1 cellular context compared by ENCODE assay signal in the genomic region with DNA sequence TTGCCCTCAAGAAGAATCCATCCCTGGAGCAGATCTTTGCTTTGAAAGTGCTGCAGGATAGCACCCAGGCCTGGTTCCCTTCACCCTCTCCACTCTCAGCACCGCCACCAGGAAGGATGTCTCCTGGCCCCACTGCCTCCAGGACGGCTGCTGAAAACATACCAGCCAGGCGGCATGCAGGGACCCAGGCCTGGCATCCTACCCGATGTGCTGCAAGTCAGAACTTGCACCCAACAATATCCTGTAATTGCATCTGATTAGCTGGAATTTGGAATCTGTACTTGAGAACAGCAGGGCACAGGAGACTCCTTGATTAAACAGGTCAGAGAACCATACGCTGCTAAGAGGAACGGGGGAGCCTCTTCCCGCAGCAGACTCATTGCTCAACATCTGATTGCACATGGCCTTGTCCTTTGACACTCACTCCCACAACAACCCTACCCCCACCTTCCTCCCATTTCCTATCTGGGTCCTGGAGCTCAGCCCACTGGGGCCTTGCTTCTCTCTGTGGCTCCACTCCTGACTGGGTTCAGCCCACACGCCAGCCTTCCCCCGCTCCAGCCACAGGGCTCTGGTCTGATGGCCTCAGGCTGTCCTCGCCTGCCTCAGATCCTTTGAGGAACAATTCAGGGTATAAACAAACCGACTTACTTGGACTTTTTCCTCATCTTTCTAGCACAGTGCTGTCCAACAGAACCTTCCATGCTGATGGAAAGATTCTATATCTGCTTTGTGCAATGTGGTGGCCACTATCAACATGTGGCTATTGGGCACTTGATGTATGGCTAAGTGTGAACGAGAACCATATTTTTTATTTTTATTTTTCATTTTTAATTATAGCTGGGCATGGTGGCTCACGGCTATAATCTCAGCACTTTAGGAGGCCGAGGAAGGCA.
TF ChIP-seq lines count a peak whose summit lies in the region.

No MANE protein-coding gene starts in this region.

TF ChIP-seq in HepG2, 621 proteins besides CTCF, POLR2A, EP300 and RAD21 (continued from another document and continues in another):
- TF ChIP-seq, protein P1, sequence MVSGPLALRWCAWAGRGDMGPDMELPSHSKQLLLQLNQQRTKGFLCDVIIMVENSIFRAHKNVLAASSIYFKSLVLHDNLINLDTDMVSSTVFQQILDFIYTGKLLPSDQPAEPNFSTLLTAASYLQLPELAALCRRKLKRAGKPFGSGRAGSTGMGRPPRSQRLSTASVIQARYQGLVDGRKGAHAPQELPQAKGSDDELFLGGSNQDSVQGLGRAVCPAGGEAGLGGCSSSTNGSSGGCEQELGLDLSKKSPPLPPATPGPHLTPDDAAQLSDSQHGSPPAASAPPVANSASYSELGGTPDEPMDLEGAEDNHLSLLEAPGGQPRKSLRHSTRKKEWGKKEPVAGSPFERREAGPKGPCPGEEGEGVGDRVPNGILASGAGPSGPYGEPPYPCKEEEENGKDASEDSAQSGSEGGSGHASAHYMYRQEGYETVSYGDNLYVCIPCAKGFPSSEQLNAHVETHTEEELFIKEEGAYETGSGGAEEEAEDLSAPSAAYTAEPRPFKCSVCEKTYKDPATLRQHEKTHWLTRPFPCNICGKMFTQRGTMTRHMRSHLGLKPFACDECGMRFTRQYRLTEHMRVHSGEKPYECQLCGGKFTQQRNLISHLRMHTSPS (CRISPR knock-in tag; IDR thresholded peaks at IDR 0.05; ENCODE audit: low read depth) = peak; percentile 98
- TF ChIP-seq ZNF557 (CRISPR knock-in tag; IDR thresholded peaks at IDR 0.05) (peak; percentile 97), TSC22D2 (CRISPR knock-in tag; IDR thresholded peaks at IDR 0.05; ENCODE audit: borderline replicate concordance) (peak; percentile 82; the same call in 1 of the 2 replicates), ZNF33A (CRISPR knock-in tag; IDR thresholded peaks at IDR 0.05; ENCODE audit: borderline replicate concordance) (peak; percentile 86; the same call in 1 of the 2 replicates), ZNF678 (CRISPR knock-in tag; IDR thresholded peaks at IDR 0.05) (peak; percentile 88; the same call in 1 of the 2 replicates), ISL2 (CRISPR knock-in tag; IDR thresholded peaks at IDR 0.05) (peak; percentile 97), ZNF329 (CRISPR knock-in tag; IDR thresholded peaks at IDR 0.05; ENCODE audit: low read depth) (peak; percentile 91; the same call in 1 of the 2 replicates), KLF15 (CRISPR knock-in tag; IDR thresholded peaks at IDR 0.05; ENCODE audit: borderline replicate concordance) (0 out of 2 replicates have a peak, but pooled peaks have one; percentile 62), TMF1 (CRISPR knock-in tag; IDR thresholded peaks at IDR 0.05; ENCODE audit: low read depth) (no peak), ZSCAN30 (CRISPR knock-in tag; IDR thresholded peaks at IDR 0.05) (no peak), ARHGAP35 (CRISPR knock-in tag; IDR thresholded peaks at IDR 0.05; ENCODE audit: borderline replicate concordance) (peak; percentile 94; the same call in 1 of the 2 replicates), CHD2 (IDR thresholded peaks at IDR 0.05; ENCODE audit: low read depth, low read length) (peak; percentile 68; the same call in 1 of the 2 replicates), BORCS8-MEF2B (CRISPR knock-in tag; IDR thresholded peaks at IDR 0.05) (peak; percentile 98), ZNF629 (CRISPR knock-in tag; conservative IDR thresholded peaks at IDR 0.05) (peak; percentile 75), NR2C2 (CRISPR knock-in tag; IDR thresholded peaks at IDR 0.05; ENCODE audit: borderline replicate concordance) (peak; percentile 96), RFX1 (IDR thresholded peaks at IDR 0.05) (no peak), MLLT10 (CRISPR knock-in tag; IDR thresholded peaks at IDR 0.05) (no peak), PRPF4 (IDR thresholded peaks at IDR 0.05; ENCODE audit: low read depth, low read length, poor library complexity, severe bottlenecking) (peak; percentile 61), PCBP1 (IDR thresholded peaks at IDR 0.05; ENCODE audit: borderline replicate concordance, low read depth, low read length) (0 out of 2 replicates have a peak, but pooled peaks have one; percentile 25), SCMH1 (CRISPR knock-in tag; IDR thresholded peaks at IDR 0.05; ENCODE audit: borderline replicate concordance) (no peak), BHLHE40 (IDR thresholded peaks at IDR 0.05; ENCODE audit: low read length) (peak; percentile 64; the same call in 1 of the 2 replicates), ELF1 (CRISPR knock-in tag; IDR thresholded peaks at IDR 0.05) (peak; percentile 79), SOX6 (IDR thresholded peaks at IDR 0.05) (no peak), SOX6 (CRISPR knock-in tag; IDR thresholded peaks at IDR 0.05) (peak; percentile 97), KDM5B (CRISPR knock-in tag; IDR thresholded peaks at IDR 0.05; ENCODE audit: borderline replicate concordance) (peak; percentile 92; the same call in 1 of the 2 replicates), POLR2AphosphoS2 (IDR thresholded peaks at IDR 0.05; ENCODE audit: low read depth, low read length) (no peak), ZFP36 (IDR thresholded peaks at IDR 0.05; ENCODE audit: borderline replicate concordance, low read depth, low read length, partially characterized antibody) (no peak), ZNF883 (CRISPR knock-in tag; IDR thresholded peaks at IDR 0.05; ENCODE audit: not compliant biosample characterization) (peak; percentile 77), SIX1 (CRISPR knock-in tag; IDR thresholded peaks at IDR 0.05; ENCODE audit: borderline replicate concordance) (peak; percentile 85; the same call in 1 of the 2 replicates), ZNF766 (CRISPR knock-in tag; IDR thresholded peaks at IDR 0.05; ENCODE audit: borderline replicate concordance) (peak; percentile 94; the same call in 1 of the 2 replicates), MTA3 (CRISPR knock-in tag; IDR thresholded peaks at IDR 0.05) (no peak), ZNF124 (CRISPR knock-in tag; IDR thresholded peaks at IDR 0.05) (peak; percentile 97), ETV6 (CRISPR knock-in tag; conservative IDR thresholded peaks at IDR 0.05) (peak; percentile 96), RARA (CRISPR knock-in tag; IDR thresholded peaks at IDR 0.05) (peak; percentile 99), ATAD3A (CRISPR knock-in tag; IDR thresholded peaks at IDR 0.05) (no peak), ZNF839 (CRISPR knock-in tag; IDR thresholded peaks at IDR 0.05; ENCODE audit: borderline replicate concordance) (peak; percentile 94; the same call in 1 of the 2 replicates), RNF2 (conservative IDR thresholded peaks at IDR 0.05; ENCODE audit: low read depth) (peak; percentile 61; the same call in 1 of the 2 replicates), ZNF260 (CRISPR knock-in tag; IDR thresholded peaks at IDR 0.05; ENCODE audit: borderline replicate concordance, low read depth) (no peak)
- TF ChIP-seq, protein P2, sequence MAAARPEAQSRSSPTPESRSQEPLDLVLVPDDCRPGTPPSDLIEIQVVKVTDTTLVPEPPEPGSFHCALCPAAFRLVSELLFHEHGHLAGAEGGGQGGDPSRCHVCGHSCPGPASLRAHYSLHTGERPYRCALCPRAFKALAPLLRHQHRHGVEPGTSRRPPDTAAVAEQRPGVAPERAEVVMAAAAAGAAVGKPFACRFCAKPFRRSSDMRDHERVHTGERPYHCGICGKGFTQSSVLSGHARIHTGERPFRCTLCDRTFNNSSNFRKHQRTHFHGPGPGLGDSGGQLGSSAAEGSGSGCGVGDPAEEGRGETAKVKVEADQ (CRISPR knock-in tag; IDR thresholded peaks at IDR 0.05; ENCODE audit: borderline replicate concordance) = peak; percentile 99
- TF ChIP-seq, protein P3, sequence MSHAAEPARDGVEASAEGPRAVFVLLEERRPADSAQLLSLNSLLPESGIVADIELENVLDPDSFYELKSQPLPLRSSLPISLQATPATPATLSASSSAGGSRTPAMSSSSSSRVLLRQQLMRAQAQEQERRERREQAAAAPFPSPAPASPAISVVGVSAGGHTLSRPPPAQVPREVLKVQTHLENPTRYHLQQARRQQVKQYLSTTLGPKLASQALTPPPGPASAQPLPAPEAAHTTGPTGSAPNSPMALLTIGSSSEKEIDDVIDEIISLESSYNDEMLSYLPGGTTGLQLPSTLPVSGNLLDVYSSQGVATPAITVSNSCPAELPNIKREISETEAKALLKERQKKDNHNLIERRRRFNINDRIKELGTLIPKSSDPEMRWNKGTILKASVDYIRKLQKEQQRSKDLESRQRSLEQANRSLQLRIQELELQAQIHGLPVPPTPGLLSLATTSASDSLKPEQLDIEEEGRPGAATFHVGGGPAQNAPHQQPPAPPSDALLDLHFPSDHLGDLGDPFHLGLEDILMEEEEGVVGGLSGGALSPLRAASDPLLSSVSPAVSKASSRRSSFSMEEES (CRISPR knock-in tag; IDR thresholded peaks at IDR 0.05) = peak; percentile 97
- TF ChIP-seq, protein P4, sequence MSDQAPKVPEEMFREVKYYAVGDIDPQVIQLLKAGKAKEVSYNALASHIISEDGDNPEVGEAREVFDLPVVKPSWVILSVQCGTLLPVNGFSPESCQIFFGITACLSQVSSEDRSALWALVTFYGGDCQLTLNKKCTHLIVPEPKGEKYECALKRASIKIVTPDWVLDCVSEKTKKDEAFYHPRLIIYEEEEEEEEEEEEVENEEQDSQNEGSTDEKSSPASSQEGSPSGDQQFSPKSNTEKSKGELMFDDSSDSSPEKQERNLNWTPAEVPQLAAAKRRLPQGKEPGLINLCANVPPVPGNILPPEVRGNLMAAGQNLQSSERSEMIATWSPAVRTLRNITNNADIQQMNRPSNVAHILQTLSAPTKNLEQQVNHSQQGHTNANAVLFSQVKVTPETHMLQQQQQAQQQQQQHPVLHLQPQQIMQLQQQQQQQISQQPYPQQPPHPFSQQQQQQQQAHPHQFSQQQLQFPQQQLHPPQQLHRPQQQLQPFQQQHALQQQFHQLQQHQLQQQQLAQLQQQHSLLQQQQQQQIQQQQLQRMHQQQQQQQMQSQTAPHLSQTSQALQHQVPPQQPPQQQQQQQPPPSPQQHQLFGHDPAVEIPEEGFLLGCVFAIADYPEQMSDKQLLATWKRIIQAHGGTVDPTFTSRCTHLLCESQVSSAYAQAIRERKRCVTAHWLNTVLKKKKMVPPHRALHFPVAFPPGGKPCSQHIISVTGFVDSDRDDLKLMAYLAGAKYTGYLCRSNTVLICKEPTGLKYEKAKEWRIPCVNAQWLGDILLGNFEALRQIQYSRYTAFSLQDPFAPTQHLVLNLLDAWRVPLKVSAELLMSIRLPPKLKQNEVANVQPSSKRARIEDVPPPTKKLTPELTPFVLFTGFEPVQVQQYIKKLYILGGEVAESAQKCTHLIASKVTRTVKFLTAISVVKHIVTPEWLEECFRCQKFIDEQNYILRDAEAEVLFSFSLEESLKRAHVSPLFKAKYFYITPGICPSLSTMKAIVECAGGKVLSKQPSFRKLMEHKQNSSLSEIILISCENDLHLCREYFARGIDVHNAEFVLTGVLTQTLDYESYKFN (CRISPR knock-in tag; conservative IDR thresholded peaks at IDR 0.05) = peak; percentile 100
- TF ChIP-seq, protein P5, sequence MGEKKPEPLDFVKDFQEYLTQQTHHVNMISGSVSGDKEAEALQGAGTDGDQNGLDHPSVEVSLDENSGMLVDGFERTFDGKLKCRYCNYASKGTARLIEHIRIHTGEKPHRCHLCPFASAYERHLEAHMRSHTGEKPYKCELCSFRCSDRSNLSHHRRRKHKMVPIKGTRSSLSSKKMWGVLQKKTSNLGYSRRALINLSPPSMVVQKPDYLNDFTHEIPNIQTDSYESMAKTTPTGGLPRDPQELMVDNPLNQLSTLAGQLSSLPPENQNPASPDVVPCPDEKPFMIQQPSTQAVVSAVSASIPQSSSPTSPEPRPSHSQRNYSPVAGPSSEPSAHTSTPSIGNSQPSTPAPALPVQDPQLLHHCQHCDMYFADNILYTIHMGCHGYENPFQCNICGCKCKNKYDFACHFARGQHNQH (CRISPR knock-in tag; IDR thresholded peaks at IDR 0.05) = peak; percentile 99
- TF ChIP-seq, protein P6, sequence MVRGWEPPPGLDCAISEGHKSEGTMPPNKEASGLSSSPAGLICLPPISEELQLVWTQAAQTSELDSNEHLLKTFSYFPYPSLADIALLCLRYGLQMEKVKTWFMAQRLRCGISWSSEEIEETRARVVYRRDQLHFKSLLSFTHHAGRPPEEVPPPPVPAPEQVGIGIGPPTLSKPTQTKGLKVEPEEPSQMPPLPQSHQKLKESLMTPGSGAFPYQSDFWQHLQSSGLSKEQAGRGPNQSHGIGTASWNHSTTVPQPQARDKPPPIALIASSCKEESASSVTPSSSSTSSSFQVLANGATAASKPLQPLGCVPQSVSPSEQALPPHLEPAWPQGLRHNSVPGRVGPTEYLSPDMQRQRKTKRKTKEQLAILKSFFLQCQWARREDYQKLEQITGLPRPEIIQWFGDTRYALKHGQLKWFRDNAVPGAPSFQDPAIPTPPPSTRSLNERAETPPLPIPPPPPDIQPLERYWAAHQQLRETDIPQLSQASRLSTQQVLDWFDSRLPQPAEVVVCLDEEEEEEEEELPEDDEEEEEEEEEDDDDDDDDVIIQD (CRISPR knock-in tag; IDR thresholded peaks at IDR 0.05; ENCODE audit: low read depth) = peak; percentile 95
- TF ChIP-seq, protein P7, sequence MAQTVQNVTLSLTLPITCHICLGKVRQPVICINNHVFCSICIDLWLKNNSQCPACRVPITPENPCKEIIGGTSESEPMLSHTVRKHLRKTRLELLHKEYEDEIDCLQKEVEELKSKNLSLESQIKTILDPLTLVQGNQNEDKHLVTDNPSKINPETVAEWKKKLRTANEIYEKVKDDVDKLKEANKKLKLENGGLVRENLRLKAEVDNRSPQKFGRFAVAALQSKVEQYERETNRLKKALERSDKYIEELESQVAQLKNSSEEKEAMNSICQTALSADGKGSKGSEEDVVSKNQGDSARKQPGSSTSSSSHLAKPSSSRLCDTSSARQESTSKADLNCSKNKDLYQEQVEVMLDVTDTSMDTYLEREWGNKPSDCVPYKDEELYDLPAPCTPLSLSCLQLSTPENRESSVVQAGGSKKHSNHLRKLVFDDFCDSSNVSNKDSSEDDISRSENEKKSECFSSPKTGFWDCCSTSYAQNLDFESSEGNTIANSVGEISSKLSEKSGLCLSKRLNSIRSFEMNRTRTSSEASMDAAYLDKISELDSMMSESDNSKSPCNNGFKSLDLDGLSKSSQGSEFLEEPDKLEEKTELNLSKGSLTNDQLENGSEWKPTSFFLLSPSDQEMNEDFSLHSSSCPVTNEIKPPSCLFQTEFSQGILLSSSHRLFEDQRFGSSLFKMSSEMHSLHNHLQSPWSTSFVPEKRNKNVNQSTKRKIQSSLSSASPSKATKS (CRISPR knock-in tag; IDR thresholded peaks at IDR 0.05) = peak; percentile 96; the same call in 1 of the 2 replicates
- TF ChIP-seq, protein P8, sequence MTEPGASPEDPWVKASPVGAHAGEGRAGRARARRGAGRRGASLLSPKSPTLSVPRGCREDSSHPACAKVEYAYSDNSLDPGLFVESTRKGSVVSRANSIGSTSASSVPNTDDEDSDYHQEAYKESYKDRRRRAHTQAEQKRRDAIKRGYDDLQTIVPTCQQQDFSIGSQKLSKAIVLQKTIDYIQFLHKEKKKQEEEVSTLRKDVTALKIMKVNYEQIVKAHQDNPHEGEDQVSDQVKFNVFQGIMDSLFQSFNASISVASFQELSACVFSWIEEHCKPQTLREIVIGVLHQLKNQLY (CRISPR knock-in tag; IDR thresholded peaks at IDR 0.05) = peak; percentile 92
- TF ChIP-seq, protein P9, sequence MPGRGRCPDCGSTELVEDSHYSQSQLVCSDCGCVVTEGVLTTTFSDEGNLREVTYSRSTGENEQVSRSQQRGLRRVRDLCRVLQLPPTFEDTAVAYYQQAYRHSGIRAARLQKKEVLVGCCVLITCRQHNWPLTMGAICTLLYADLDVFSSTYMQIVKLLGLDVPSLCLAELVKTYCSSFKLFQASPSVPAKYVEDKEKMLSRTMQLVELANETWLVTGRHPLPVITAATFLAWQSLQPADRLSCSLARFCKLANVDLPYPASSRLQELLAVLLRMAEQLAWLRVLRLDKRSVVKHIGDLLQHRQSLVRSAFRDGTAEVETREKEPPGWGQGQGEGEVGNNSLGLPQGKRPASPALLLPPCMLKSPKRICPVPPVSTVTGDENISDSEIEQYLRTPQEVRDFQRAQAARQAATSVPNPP (CRISPR knock-in tag; IDR thresholded peaks at IDR 0.05) = peak; percentile 92
